Comparison of ENCODE assay signal across 8 cellular contexts in the genomic region with DNA sequence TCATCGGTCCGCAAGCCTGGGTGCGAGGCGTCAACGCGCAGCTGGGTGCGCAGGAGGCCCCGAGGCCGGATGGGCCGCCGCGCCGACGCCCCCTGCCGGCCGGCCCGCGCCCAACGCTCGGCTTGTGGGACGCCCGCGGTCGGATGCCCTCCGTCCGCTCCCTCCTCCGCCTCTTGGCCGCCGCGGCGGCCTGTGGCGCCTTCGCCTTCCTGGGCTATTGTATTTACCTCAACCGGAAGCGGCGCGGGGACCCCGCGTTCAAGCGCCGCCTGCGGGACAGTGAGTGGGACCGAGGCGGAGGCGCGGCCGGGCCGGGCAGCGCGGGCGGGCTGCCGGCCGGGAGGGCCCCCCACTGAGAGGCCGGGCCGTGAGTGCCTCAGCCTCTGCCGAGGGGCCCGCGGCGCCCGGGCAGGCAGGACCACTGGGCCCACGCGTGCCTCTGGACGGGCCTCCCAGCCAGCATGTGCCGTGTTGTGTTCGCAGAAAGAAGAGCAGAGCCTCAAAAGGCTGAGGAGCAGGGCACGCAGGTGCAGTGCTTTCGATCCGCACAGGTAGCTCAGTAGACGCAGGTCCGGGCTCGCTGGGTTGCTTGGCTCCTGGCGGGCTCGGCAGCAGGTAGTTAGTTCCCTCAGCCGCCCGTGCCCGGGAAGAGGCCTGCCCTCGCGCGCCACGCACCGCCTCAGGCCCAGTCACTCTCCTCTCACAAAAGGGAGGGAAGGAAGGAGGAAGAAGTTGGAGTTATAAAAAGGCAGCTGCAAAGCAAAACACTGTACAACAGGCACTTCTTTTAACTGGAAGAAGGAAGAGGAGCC. TPM values are rescaled to one million over a fixed set of nuclear protein-coding genes. Genes with fewer than 3 reads are reported as not detected.
DNase-seq lines count a peak whose midpoint lies in the region; ATAC-seq and TF ChIP-seq lines count a peak whose summit lies in the region.

Gene TOMM20L, plus strand, starts transcription at position 116 of the 812 bp plus-strand sequence. Its CDS starts 28 bp downstream, at position 144.

- peak within 1 kb of the TSS; percentile 79 for H3K4me2 ChIP-seq in osteoblast (ENCODE audit: insufficient read depth, low read length)

- H3K4me3 ChIP-seq in HL-60 (replicated peaks; ENCODE audit: insufficient read depth, low read length) (peak within 1 kb of the TSS; percentile 39), osteoblast (ENCODE audit: insufficient read depth, low read length) (peak within 1 kb of the TSS; percentile 73), thoracic aorta (peak within 1 kb of the TSS; percentile 84)

- H3K27ac Mint-ChIP-seq in activated naive CD4-positive, alpha-beta T cell treated with anti-CD3 and anti-CD28 coated beads, Interleukin-2, amount 10 ng/mL, durations not matched to agents 7 days and 5 days = peak within 1 kb of the TSS; percentile 54

- no peaks in the 10 kb centered on the region for H3K9me3 Mint-ChIP-seq in activated naive CD4-positive, alpha-beta T cell treated with anti-CD3 and anti-CD28 coated beads, Interleukin-2, amount 10 ng/mL, durations not matched to agents 7 days and 5 days

- no peak within 1 kb of the TSS for H3K27ac ChIP-seq in HL-60 (replicated peaks)
- H3K27ac ChIP-seq in osteoblast (ENCODE audit: low read depth, low read length) = no peak within 1 kb of the TSS
- peak within 1 kb of the TSS; percentile 67 to 77 for H3K27ac ChIP-seq in thoracic aorta

- no peaks in the 10 kb centered on the region for H4K20me1 ChIP-seq in osteoblast (ENCODE audit: insufficient read depth, low read length)

- H3K4me1 Mint-ChIP-seq in activated naive CD4-positive, alpha-beta T cell treated with anti-CD3 and anti-CD28 coated beads, Interleukin-2, amount 10 ng/mL, durations not matched to agents 7 days and 5 days = peaks cover 15% of the 10 kb centered on the region

- no peaks in the 10 kb centered on the region for H3K36me3 Mint-ChIP-seq in activated naive CD4-positive, alpha-beta T cell treated with anti-CD3 and anti-CD28 coated beads, Interleukin-2, amount 10 ng/mL, durations not matched to agents 7 days and 5 days

- peak within 1 kb of the TSS; percentile 94 for H2AFZ ChIP-seq in osteoblast (ENCODE audit: low read length)

- H3K4me1 ChIP-seq in osteoblast (ENCODE audit: insufficient read depth, low read length) (peaks cover 5% of the 10 kb centered on the region), thoracic aorta (ENCODE audit: control insufficient read depth in 1 of 2, low read depth in 2 of 2) (peaks cover 0 to 4% of the 10 kb centered on the region in 2 donors)

- TF ChIP-seq CTCF in HL-60 (IDR thresholded peaks at IDR 0.05; ENCODE audit: insufficient read depth, low read length) (peak; percentile 44), osteoblast (IDR thresholded peaks at IDR 0.05; ENCODE audit: extremely low read depth, low read depth, low read length) (peak; percentile 59), thoracic aorta (IDR thresholded peaks at IDR 0.05) (peak; percentile 79)

- H3K4me3 Mint-ChIP-seq in activated naive CD4-positive, alpha-beta T cell treated with anti-CD3 and anti-CD28 coated beads, Interleukin-2, amount 10 ng/mL, durations not matched to agents 7 days and 5 days = peak within 1 kb of the TSS; percentile 65

- H3K9me3 ChIP-seq in osteoblast (ENCODE audit: low read depth, low read length) = no peaks in the 10 kb centered on the region
- H3K9me3 ChIP-seq in thoracic aorta = no peaks in the 10 kb centered on the region

- no peaks in the 10 kb centered on the region for H3K36me3 ChIP-seq in osteoblast (ENCODE audit: insufficient read depth, low read length)
- H3K36me3 ChIP-seq in thoracic aorta = no peaks in the 10 kb centered on the region

- H3K27me3 ChIP-seq in HL-60 (ENCODE audit: insufficient read depth, poor library complexity, severe bottlenecking) = no peaks in the 10 kb centered on the region
- no peaks in the 10 kb centered on the region for H3K27me3 ChIP-seq in osteoblast (ENCODE audit: insufficient read depth, low read length)
- no peaks in the 10 kb centered on the region for H3K27me3 ChIP-seq in thoracic aorta (replicated peaks; ENCODE audit: insufficient read depth)

- CTCF ChIA-PET in activated naive CD4-positive, alpha-beta T cell treated with anti-CD3 and anti-CD28 coated beads, Interleukin-2, amount 10 ng/mL, durations not matched to agents 7 days and 5 days (lab: Charles Lee) = interaction anchor here (0.8 to 3.0 kb wide), 8 partner anchors 9 to 287 kb away, joined by 3 to 8 read pairs (median 4); partner anchors contain the start of genes ARID4A, KIAA0586 and TIMM9

- peak; percentile 95 for ATAC-seq in GM19467 (IDR thresholded peaks at IDR 0.05; ENCODE audit: unreplicated experiment)
- peak; percentile 63 for ATAC-seq in thoracic aorta (ENCODE audit: insufficient number of reproducible peaks, low FRiP score, low read depth)

- no peaks in the 10 kb centered on the region for H3K79me2 ChIP-seq in osteoblast (ENCODE audit: insufficient read depth, low read length)

- peaks cover 5% of the 10 kb centered on the region for H3K27me3 Mint-ChIP-seq in activated naive CD4-positive, alpha-beta T cell treated with anti-CD3 and anti-CD28 coated beads, Interleukin-2, amount 10 ng/mL, durations not matched to agents 7 days and 5 days

- peak; percentile 84 for DNase-seq in D341Med (ENCODE audit: low spot score)
- peak; percentile 50 to 75 for DNase-seq in HL-60 (ENCODE audit: low read depth in 1 of 2, low spot score in 1 of 2)
- DNase-seq in RPMI7951 (ENCODE audit: low read depth) = peak; percentile 64
- peak; percentile 77 for DNase-seq in activated naive CD4-positive, alpha-beta T cell treated with anti-CD3 and anti-CD28 coated beads, Interleukin-2, amount 10 ng/mL, durations not matched to agents 7 days and 5 days
- peak; percentile 35 for DNase-seq in globus pallidus (ENCODE audit: low spot score)
- DNase-seq in osteoblast (ENCODE audit: insufficient read length, low spot score, missing footprints) = peak; percentile 98
- DNase-seq in thoracic aorta (ENCODE audit: low spot score) = peak; percentile 7

RNA-seq across cellular contexts. Expression of gene TOMM20L, which starts in this region (rescaled TPM):
- not detected in 2 replicates for total RNA-seq in RPMI7951 (2014; rRNA removed; shearing (Covaris generic))
- not detected in 2 replicates for total RNA-seq in osteoblast
- total RNA-seq in thoracic aorta = not detected

Comparison
In these comparisons a context has a peak if more than half of its experiments do, and no peak if none do; other contexts are left out.
1. Peak in DNase-seq in RPMI7951; RNA of the gene not detected or under 1 TPM.
2. Peak in DNase-seq, H3K4me3 ChIP-seq and H3K4me2 ChIP-seq in osteoblast; RNA of the gene not detected or under 1 TPM.
3. Peak in DNase-seq, ATAC-seq, H3K4me3 ChIP-seq and H3K27ac ChIP-seq in thoracic aorta; RNA of the gene not detected or under 1 TPM.
4. DNase-seq: peak in every context shown above with its lines; median percentile 98 in osteoblast; 84 in D341Med; 77 in activated naive CD4-positive, alpha-beta T cell treated with anti-CD3 and anti-CD28 coated beads, Interleukin-2, amount 10 ng/mL, durations not matched to agents 7 days and 5 days; 64 in RPMI7951; 62 in HL-60; 35 in globus pallidus; 7 in thoracic aorta.